9 cellular contexts compared by ENCODE assay signal in the genomic region with DNA sequence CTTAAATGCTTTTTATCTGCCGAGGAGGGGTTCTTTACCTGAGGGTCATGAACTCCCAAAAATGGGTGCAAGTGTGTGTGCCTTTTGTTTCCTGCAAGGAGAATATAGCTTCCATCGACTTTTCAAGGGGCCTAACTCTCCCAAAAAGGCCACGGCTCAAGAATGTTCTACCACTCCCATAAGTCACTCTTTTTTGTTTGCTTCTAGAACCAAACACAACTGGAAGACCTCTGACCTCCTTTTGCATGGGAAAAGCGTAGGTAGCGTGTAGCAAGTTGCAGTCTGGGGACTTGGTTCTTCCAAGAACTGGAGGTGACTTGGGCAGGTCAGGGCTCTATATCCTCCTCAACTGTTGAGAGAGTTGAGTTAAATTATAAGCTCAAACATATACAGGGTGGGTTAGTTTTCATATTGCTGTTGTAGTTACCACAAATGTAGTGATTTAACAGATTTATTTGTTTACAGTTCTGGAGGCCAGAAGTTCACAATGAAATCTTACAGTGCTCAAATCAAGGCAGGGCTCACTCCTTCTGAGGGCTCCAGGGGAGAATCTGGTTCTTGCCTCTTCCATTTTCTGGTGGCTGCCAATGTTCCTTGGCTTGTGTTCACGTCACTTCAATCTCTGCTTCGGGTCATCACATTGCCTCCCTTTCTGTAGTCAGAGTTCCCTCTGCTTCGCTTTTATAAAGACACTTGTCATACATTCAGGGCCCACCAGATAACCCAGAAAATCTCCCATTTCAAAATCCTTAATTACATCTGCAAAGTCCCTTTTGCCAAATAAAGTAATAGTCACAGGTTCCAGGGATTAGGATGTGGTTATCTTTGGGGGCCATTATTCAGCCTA. TPM values are rescaled to one million over a fixed set of nuclear protein-coding genes. Genes with fewer than 3 reads are reported as not detected.
DNase-seq lines count a peak whose midpoint lies in the region; ATAC-seq and TF ChIP-seq lines count a peak whose summit lies in the region.
"Had no signal": no experiment of that assay in that cellular context is flagged by ENCODE, and none has a peak within 500 bp of the region (broad histone marks: within the 10 kb centered on the region; RNA-seq: fewer than 3 reads in every experiment).

No MANE protein-coding gene starts in this region.

- peak overlapping the region; percentile 82 for H3K27ac Mint-ChIP-seq in MCF 10A (ENCODE audit: low read depth, unreplicated experiment)
- H3K27ac Mint-ChIP-seq in activated T-helper 17 cell treated with anti-CD3 and anti-CD28 coated beads, Interleukin-2, amount 50 U/mL, for 72 hours: peak overlapping the region; percentile 79

- CTCF ChIA-PET in MCF 10A (lab: Yijun Ruan, JAX): interaction anchor here (0.6 to 6.1 kb wide), 8 partner anchors 11 to 221 kb away, joined by 3 to 85 read pairs (median 7); no protein-coding TSS in a partner anchor

- no peak for ATAC-seq in activated T-helper 17 cell treated with anti-CD3 and anti-CD28 coated beads, Interleukin-2, amount 50 U/mL, for 72 hours (replicated peaks)
- ATAC-seq in HG03378 (IDR thresholded peaks at IDR 0.05; ENCODE audit: unreplicated experiment): no peak

- no peaks in the 10 kb centered on the region for H3K36me3 ChIP-seq in breast epithelium

- H3K27me3 Mint-ChIP-seq in MCF 10A (ENCODE audit: insufficient read depth, unreplicated experiment): no peaks in the 10 kb centered on the region
- H3K27me3 Mint-ChIP-seq in activated T-helper 17 cell treated with anti-CD3 and anti-CD28 coated beads, Interleukin-2, amount 50 U/mL, for 72 hours: no peaks in the 10 kb centered on the region

- no peak overlapping the region for H3K27ac ChIP-seq in breast epithelium

- peak overlapping the region; percentile 99 for H3K4me3 Mint-ChIP-seq in MCF 10A (ENCODE audit: unreplicated experiment)
- H3K4me3 Mint-ChIP-seq in activated T-helper 17 cell treated with anti-CD3 and anti-CD28 coated beads, Interleukin-2, amount 50 U/mL, for 72 hours: peak overlapping the region; percentile 89

- TF ChIP-seq POLR2A in breast epithelium (IDR thresholded peaks at IDR 0.05): no peak

- no peaks in the 10 kb centered on the region for H3K4me1 ChIP-seq in breast epithelium

- H3K27me3 ChIP-seq in breast epithelium: no peaks in the 10 kb centered on the region

- intact Hi-C loops in MCF 10A (cut with micrococcal nuclease): loop anchor here (5.0 kb wide), 1 partner anchor 83 kb away; no protein-coding TSS in a partner anchor
- intact Hi-C loops in breast epithelium (cut with DNase I; ENCODE audit: low total_unique reads): no loop called here

- no peaks in the 10 kb centered on the region for H3K9me3 Mint-ChIP-seq in MCF 10A (ENCODE audit: unreplicated experiment)
- no peaks in the 10 kb centered on the region for H3K9me3 Mint-ChIP-seq in activated T-helper 17 cell treated with anti-CD3 and anti-CD28 coated beads, Interleukin-2, amount 50 U/mL, for 72 hours

- no peak overlapping the region for H3K4me3 ChIP-seq in breast epithelium

- no peak for TF ChIP-seq CTCF in MCF 10A (IDR thresholded peaks at IDR 0.05; ENCODE audit: unreplicated experiment)
- TF ChIP-seq CTCF in breast epithelium (IDR thresholded peaks at IDR 0.05): no peak

- DNase-seq in MCF 10A (ENCODE audit: unreplicated experiment): no peak
- DNase-seq in breast epithelium (ENCODE audit: low spot score in 2 of 2): no peak
- DNase-seq in left kidney (ENCODE audit: low read depth, low spot score): peak; percentile 17
- DNase-seq in NCI-H2081 treated with DMSO at 0.1 percent for 48 hours (lab: John Stamatoyannopoulos, UW): no peak
- DNase-seq in effector CD8-positive, alpha-beta T cell (lab: John Stamatoyannopoulos, UW): no peak
- no peak for DNase-seq in activated CD4-positive, CD25-positive, alpha-beta regulatory T cell (lab: John Stamatoyannopoulos, UW)
- DNase-seq: stimulated activated naive CD4-positive, alpha-beta T cell treated with Interleukin-2 at 50 U/mL for 16 hours had no signal

- POLR2A ChIA-PET in MCF 10A (lab: Yijun Ruan, JAX): interaction anchor here (0.7 to 4.7 kb wide), 11 partner anchors 15 to 428 kb away, joined by 3 to 50 read pairs (median 6); a partner anchor contains a TSS

- no peaks in the 10 kb centered on the region for H3K9me3 ChIP-seq in breast epithelium

- H3K36me3 Mint-ChIP-seq in MCF 10A (ENCODE audit: insufficient read depth, unreplicated experiment): no peaks in the 10 kb centered on the region
- peaks cover 30% of the 10 kb centered on the region for H3K36me3 Mint-ChIP-seq in activated T-helper 17 cell treated with anti-CD3 and anti-CD28 coated beads, Interleukin-2, amount 50 U/mL, for 72 hours (ENCODE audit: low read depth)

- peaks cover 38% of the 10 kb centered on the region for H3K4me1 Mint-ChIP-seq in MCF 10A (ENCODE audit: insufficient read depth, unreplicated experiment)
- H3K4me1 Mint-ChIP-seq in activated T-helper 17 cell treated with anti-CD3 and anti-CD28 coated beads, Interleukin-2, amount 50 U/mL, for 72 hours: peaks cover 24% of the 10 kb centered on the region

- no TSS peak for BruUV-seq in MCF 10A (replicated peaks; lab: Mats Ljungman, UMichigan)

RNA-seq across cellular contexts. Expression of a gene that starts 1.4 kb away (rescaled TPM):
- 8.6 and 12.1 TPM in 2 replicates for total RNA-seq in MCF 10A (2022)
- 1 to 10 TPM; 7.2 to 9.8 (median 7.5) TPM for total RNA-seq in breast epithelium
- 10 to 100 TPM; 25.0 to 41.0 TPM for total RNA-seq in activated T-helper 17 cell treated with anti-CD3 and anti-CD28 coated beads, Interleukin-2, amount 50 U/mL, for 72 hours

RNA-seq across cellular contexts. Expression of a gene that starts 14.8 kb away (rescaled TPM):
- 29.3 and 38.3 TPM in 2 replicates for total RNA-seq in MCF 10A (2022)
- total RNA-seq in breast epithelium: 10 to 100 TPM; 40.2 to 52.8 (median 47.2) TPM
- total RNA-seq in activated T-helper 17 cell treated with anti-CD3 and anti-CD28 coated beads, Interleukin-2, amount 50 U/mL, for 72 hours: 10 to 100 TPM; 17.5 to 21.3 TPM

RNA-seq across cellular contexts. Expression of a gene that starts 15.1 kb away (rescaled TPM):
- 61.7 and 65.0 TPM in 2 replicates for total RNA-seq in MCF 10A (2022)
- total RNA-seq in breast epithelium: 10 to 100 TPM; 15.5 to 31.9 (median 28.5) TPM
- total RNA-seq in activated T-helper 17 cell treated with anti-CD3 and anti-CD28 coated beads, Interleukin-2, amount 50 U/mL, for 72 hours: 10 to 100 TPM; 24.9 to 30.0 TPM

RNA-seq across cellular contexts. Expression of a gene that starts 36.9 kb away (rescaled TPM):
- total RNA-seq in MCF 10A (2022) (84.0 and 105 TPM in 2 replicates), breast epithelium (10 to 100 TPM; 64.5 to 85.0 (median 69.8) TPM)
- 100 to 1,000 TPM in 1 of 2 donors, 10 to 100 TPM in 1; 48.9 to 109 TPM for total RNA-seq in activated T-helper 17 cell treated with anti-CD3 and anti-CD28 coated beads, Interleukin-2, amount 50 U/mL, for 72 hours

RNA-seq across cellular contexts. Expression of a gene that starts 44.6 kb away (rescaled TPM):
- total RNA-seq in MCF 10A (2022): not detected in 2 replicates
- total RNA-seq in breast epithelium: not detected
- not detected for total RNA-seq in activated T-helper 17 cell treated with anti-CD3 and anti-CD28 coated beads, Interleukin-2, amount 50 U/mL, for 72 hours
